10 cellular contexts compared by ENCODE assay signal in the genomic region with DNA sequence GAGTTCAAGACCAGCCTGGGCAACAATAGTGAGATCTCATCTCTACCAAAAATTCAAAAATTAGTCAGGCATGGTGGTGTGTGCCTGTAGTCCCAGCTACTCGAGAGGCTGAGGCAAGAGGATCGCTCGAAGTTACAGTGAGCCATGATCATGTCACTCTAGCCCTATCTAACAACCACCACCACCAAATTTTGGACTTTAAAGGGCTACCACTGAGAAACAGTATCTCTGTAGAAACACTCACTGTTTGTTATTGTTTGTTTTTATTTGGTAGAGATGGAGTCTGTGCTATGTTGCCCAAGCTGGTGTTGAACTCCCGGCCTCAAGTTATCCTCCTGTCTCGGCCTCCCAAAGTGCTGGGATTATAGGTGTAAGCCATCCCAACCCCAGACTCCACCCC. TPM values are rescaled to one million over a fixed set of nuclear protein-coding genes. Genes with fewer than 3 reads are reported as not detected.
DNase-seq lines count a peak whose midpoint lies in the region; ATAC-seq and TF ChIP-seq lines count a peak whose summit lies in the region.
"Had no signal": no experiment of that assay in that cellular context is flagged by ENCODE, and none has a peak within 500 bp of the region (broad histone marks: within the 10 kb centered on the region; RNA-seq: fewer than 3 reads in every experiment).

No MANE protein-coding gene starts in this region.

- TF ChIP-seq CTCF in left lung (IDR thresholded peaks at IDR 0.05): no peak
- TF ChIP-seq CTCF in thyroid gland (IDR thresholded peaks at IDR 0.05): no peak

- intact Hi-C loops in activated CD4-positive, alpha-beta T cell treated with anti-CD3 and anti-CD28 coated beads for 36 hours (cut with DNase I, micrococcal nuclease): loop anchor here (1.0 to 10.0 kb wide), 9 partner anchors 8 to 1191 kb away; a partner anchor contains a TSS
- intact Hi-C loops in left lung (cut with DNase I) (no loop called here), thyroid gland (cut with DNase I) (no loop called here)

- H3K4me1 Mint-ChIP-seq in activated CD4-positive, alpha-beta T cell treated with anti-CD3 and anti-CD28 coated beads for 36 hours: peaks cover 41% of the 10 kb centered on the region
- peaks cover 45% of the 10 kb centered on the region for H3K4me1 Mint-ChIP-seq in activated CD4-positive, alpha-beta memory T cell treated with anti-CD3 and anti-CD28 coated beads, Interleukin-2, amount 10 ng/mL, durations not matched to agents 7 days and 5 days

- WGBS in thyroid gland, 2 donors: 93 to 96% methylated on average over 5 of the region's 5 CpGs

- H3K4me3 ChIP-seq in left lung: no peak overlapping the region
- H3K4me3 ChIP-seq in subcutaneous abdominal adipose tissue (ENCODE audit: low read depth in 1 of 5, low read length in 5 of 5): no peak overlapping the region
- no peak overlapping the region for H3K4me3 ChIP-seq in thyroid gland (replicated peaks in 1 of 3)

- CTCF ChIA-PET in activated CD4-positive, alpha-beta T cell treated with anti-CD3 and anti-CD28 coated beads for 36 hours (lab: Charles Lee): interaction anchor here (0.6 to 3.4 kb wide), 17 partner anchors 12 to 480 kb away, joined by 3 to 21 read pairs (median 5); no protein-coding TSS in a partner anchor
- CTCF ChIA-PET in activated CD4-positive, alpha-beta memory T cell treated with anti-CD3 and anti-CD28 coated beads, Interleukin-2, amount 10 ng/mL, durations not matched to agents 7 days and 5 days (lab: Charles Lee): interaction anchor here (0.6 to 4.8 kb wide), 15 partner anchors 9 to 159 kb away, joined by 3 to 56 read pairs (median 6); no protein-coding TSS in a partner anchor

- H3K4me1 ChIP-seq in left lung: peaks cover 41 to 80% of the 10 kb centered on the region in 2 donors
- H3K4me1 ChIP-seq in subcutaneous abdominal adipose tissue (ENCODE audit: control insufficient read depth in 5 of 5, insufficient read depth in 5 of 5, low read length in 5 of 5): peaks cover 8 to 65% (median 56%) of the 10 kb centered on the region in 5 donors
- peaks cover 29 to 58% of the 10 kb centered on the region in 2 donors for H3K4me1 ChIP-seq in thyroid gland

- H3K9me3 ChIP-seq in left lung (no peaks in the 10 kb centered on the region), subcutaneous abdominal adipose tissue (ENCODE audit: control insufficient read depth in 5 of 5, low read length in 5 of 5) (no peaks in the 10 kb centered on the region), thyroid gland (no peaks in the 10 kb centered on the region)

- H3K27ac ChIP-seq in left lung: peak overlapping the region; percentile 69 to 93
- peak overlapping the region; percentile 47 for H3K27ac ChIP-seq in subcutaneous abdominal adipose tissue (ENCODE audit: low read depth, low read length)
- no peak overlapping the region for H3K27ac ChIP-seq in thyroid gland

- no peak for TF ChIP-seq POLR2A in thyroid gland (IDR thresholded peaks at IDR 0.05)

- POLR2A ChIA-PET in activated CD4-positive, alpha-beta T cell treated with anti-CD3 and anti-CD28 coated beads for 36 hours (lab: Charles Lee): interaction anchor here (0.7 to 2.8 kb wide), 12 partner anchors 9 to 192 kb away, joined by 3 to 28 read pairs (median 7); a partner anchor contains a TSS
- POLR2A ChIA-PET in activated CD4-positive, alpha-beta memory T cell treated with anti-CD3 and anti-CD28 coated beads, Interleukin-2, amount 10 ng/mL, durations not matched to agents 7 days and 5 days (lab: Charles Lee): interaction anchor here (0.8 to 27.4 kb wide), 19 partner anchors 2 to 484 kb away, joined by 3 to 1335 read pairs (median 8); a partner anchor contains a TSS

- H3K9ac ChIP-seq in subcutaneous abdominal adipose tissue (ENCODE audit: low read length in 5 of 5): no peak overlapping the region

- H3K27me3 ChIP-seq in left lung (no peaks in the 10 kb centered on the region), subcutaneous abdominal adipose tissue (ENCODE audit: control insufficient read depth in 5 of 5, insufficient read depth in 4 of 5, low read length in 5 of 5) (no peaks in the 10 kb centered on the region), thyroid gland (no peaks in the 10 kb centered on the region)

- H3K4me3 Mint-ChIP-seq in activated CD4-positive, alpha-beta T cell treated with anti-CD3 and anti-CD28 coated beads for 36 hours: peak overlapping the region; percentile 54
- H3K4me3 Mint-ChIP-seq in activated CD4-positive, alpha-beta memory T cell treated with anti-CD3 and anti-CD28 coated beads, Interleukin-2, amount 10 ng/mL, durations not matched to agents 7 days and 5 days: peak overlapping the region; percentile 63

- no peak for DNase-seq in activated CD4-positive, alpha-beta T cell treated with anti-CD3 and anti-CD28 coated beads for 36 hours
- no peak for DNase-seq in activated CD4-positive, alpha-beta T cell treated with anti-CD3 and anti-CD28 coated beads, Interleukin-2, amount 50 U/mL, for 1 hour
- no peak for DNase-seq in activated CD4-positive, alpha-beta memory T cell treated with anti-CD3 and anti-CD28 coated beads, Interleukin-2, amount 10 ng/mL, durations not matched to agents 7 days and 5 days
- DNase-seq in left lung (no peak), thyroid gland (no peak)
- DNase-seq: NCI-H1436 treated with DMSO at 0.1 percent for 48 hours, T-helper 9 cell had no signal

- no peaks in the 10 kb centered on the region for H3K36me3 ChIP-seq in left lung
- peaks cover 0 to 4% (median 0%) of the 10 kb centered on the region in 5 donors for H3K36me3 ChIP-seq in subcutaneous abdominal adipose tissue (ENCODE audit: control insufficient read depth in 5 of 5, insufficient read depth in 5 of 5, low read length in 5 of 5)
- H3K36me3 ChIP-seq in thyroid gland: peaks cover 0 to 2% of the 10 kb centered on the region in 2 donors

- peaks cover 32% of the 10 kb centered on the region for H3K36me3 Mint-ChIP-seq in activated CD4-positive, alpha-beta T cell treated with anti-CD3 and anti-CD28 coated beads for 36 hours (ENCODE audit: low read depth)
- peaks cover 35% of the 10 kb centered on the region for H3K36me3 Mint-ChIP-seq in activated CD4-positive, alpha-beta memory T cell treated with anti-CD3 and anti-CD28 coated beads, Interleukin-2, amount 10 ng/mL, durations not matched to agents 7 days and 5 days (ENCODE audit: low read depth)

- peak overlapping the region; percentile 85 for H3K27ac Mint-ChIP-seq in activated CD4-positive, alpha-beta T cell treated with anti-CD3 and anti-CD28 coated beads for 36 hours
- H3K27ac Mint-ChIP-seq in activated CD4-positive, alpha-beta memory T cell treated with anti-CD3 and anti-CD28 coated beads, Interleukin-2, amount 10 ng/mL, durations not matched to agents 7 days and 5 days: peak overlapping the region; percentile 99

- no peaks in the 10 kb centered on the region for H3K27me3 Mint-ChIP-seq in activated CD4-positive, alpha-beta T cell treated with anti-CD3 and anti-CD28 coated beads for 36 hours
- H3K27me3 Mint-ChIP-seq in activated CD4-positive, alpha-beta memory T cell treated with anti-CD3 and anti-CD28 coated beads, Interleukin-2, amount 10 ng/mL, durations not matched to agents 7 days and 5 days: no peaks in the 10 kb centered on the region

- no peaks in the 10 kb centered on the region for H3K9me3 Mint-ChIP-seq in activated CD4-positive, alpha-beta T cell treated with anti-CD3 and anti-CD28 coated beads for 36 hours (ENCODE audit: low read depth)
- no peaks in the 10 kb centered on the region for H3K9me3 Mint-ChIP-seq in activated CD4-positive, alpha-beta memory T cell treated with anti-CD3 and anti-CD28 coated beads, Interleukin-2, amount 10 ng/mL, durations not matched to agents 7 days and 5 days

- ATAC-seq in activated CD4-positive, alpha-beta T cell treated with anti-CD3 and anti-CD28 coated beads for 36 hours: no peak
- no peak for ATAC-seq in left lung
- no peak for ATAC-seq in HG02623 (IDR thresholded peaks at IDR 0.05; ENCODE audit: unreplicated experiment)
- no peak for ATAC-seq in HG02938 (IDR thresholded peaks at IDR 0.05; ENCODE audit: unreplicated experiment)

RNA-seq across cellular contexts. Expression of a gene that starts 1.3 kb away (rescaled TPM):
- total RNA-seq in activated CD4-positive, alpha-beta T cell treated with anti-CD3 and anti-CD28 coated beads for 36 hours: 100 to 1,000 TPM; 299 to 639 TPM
- 100 to 1,000 TPM; 524 to 546 TPM for total RNA-seq in activated CD4-positive, alpha-beta memory T cell treated with anti-CD3 and anti-CD28 coated beads, Interleukin-2, amount 10 ng/mL, durations not matched to agents 7 days and 5 days
- total RNA-seq in left lung (10 to 100 TPM; 45.7 to 52.7 TPM), thyroid gland (10 to 100 TPM in 3 of 4 donors, 1 to 10 TPM in 1; 9.8 to 54.2 (median 22.9) TPM)

RNA-seq across cellular contexts. Expression of a gene that starts 23.6 kb away (rescaled TPM):
- total RNA-seq in activated CD4-positive, alpha-beta T cell treated with anti-CD3 and anti-CD28 coated beads for 36 hours: 10 to 100 TPM; 24.0 to 39.4 TPM
- 10 to 100 TPM; 79.8 to 83.9 TPM for total RNA-seq in activated CD4-positive, alpha-beta memory T cell treated with anti-CD3 and anti-CD28 coated beads, Interleukin-2, amount 10 ng/mL, durations not matched to agents 7 days and 5 days
- 1 to 10 TPM in 1 of 2 donors, under 1 TPM in 1; 0.79 to 1.4 TPM for total RNA-seq in left lung
- total RNA-seq in thyroid gland: 1 to 10 TPM; 1.7 to 6.6 (median 4.7) TPM

RNA-seq across cellular contexts. Expression of a gene that starts 44.2 kb away (rescaled TPM):
- 1 to 10 TPM in 1 of 2 experiments, under 1 TPM in 1; 0.63 to 1.2 TPM for total RNA-seq in activated CD4-positive, alpha-beta T cell treated with anti-CD3 and anti-CD28 coated beads for 36 hours
- total RNA-seq in activated CD4-positive, alpha-beta memory T cell treated with anti-CD3 and anti-CD28 coated beads, Interleukin-2, amount 10 ng/mL, durations not matched to agents 7 days and 5 days: 1 to 10 TPM; 1.4 to 1.9 TPM
- 1 to 10 TPM; 2.8 to 3.3 TPM for total RNA-seq in left lung
- 10 to 100 TPM in 2 of 4 donors, 1 to 10 TPM in 2; 6.6 to 14.3 (median 9.9) TPM for total RNA-seq in thyroid gland

Comparison
In these comparisons a context has a peak if more than half of its experiments do, and no peak if none do; other contexts are left out.
1. H3K27ac ChIP-seq: peak in left lung (2 of 2) and subcutaneous abdominal adipose tissue (single experiment); none in thyroid gland (0 of 3).
2. RNA of a gene that starts 1.3 kb away (total RNA-seq): 299 to 639 TPM in activated CD4-positive, alpha-beta T cell treated with anti-CD3 and anti-CD28 coated beads for 36 hours and 524 to 546 TPM in activated CD4-positive, alpha-beta memory T cell treated with anti-CD3 and anti-CD28 coated beads, Interleukin-2, amount 10 ng/mL, durations not matched to agents 7 days and 5 days; 45.7 to 52.7 TPM in left lung and 9.8 to 54.2 TPM in thyroid gland; every median in the first group is over 4 times any median in the second.
3. intact Hi-C loops: an anchor here in activated CD4-positive, alpha-beta T cell treated with anti-CD3 and anti-CD28 coated beads for 36 hours (1.0 to 10.0 kb wide); none called in left lung and thyroid gland.